ENCODE assay signal across 18 cellular contexts in genomic region chr7:111175908-111176307, GRCh38.
DNase-seq lines count a peak whose midpoint lies in the region; ATAC-seq, FAIRE-seq and TF ChIP-seq lines count a peak whose summit lies in the region.
"Had no signal": no experiment of that assay in that cellular context is flagged by ENCODE, and none has a peak within 500 bp of the region (broad histone marks: within the 10 kb centered on the region; RNA-seq: fewer than 3 reads in every experiment).

No MANE protein-coding gene starts in this region.

- TF ChIP-seq EP300 in transverse colon (IDR thresholded peaks at IDR 0.05; ENCODE audit: low read depth): no peak

- H3K9me3 ChIP-seq in CD4-positive, CD25-positive, alpha-beta regulatory T cell (ENCODE audit: control insufficient read depth in 2 of 2, low read length in 2 of 2): no peaks in the 10 kb centered on the region
- H3K9me3 ChIP-seq in transverse colon: no peaks in the 10 kb centered on the region
- H3K9me3 ChIP-seq: A549, BE2C had no signal

- intact Hi-C loops in transverse colon (cut with DNase I; ENCODE audit: low total_unique reads): no loop called here

- peak; percentile 38 for FAIRE-seq in D721Med (lab: Jason Lieb, UNC)
- FAIRE-seq: A549, GM12878, GM18507, HepG2, HTR-8/SVneo had no signal

- no peak overlapping the region for H3K27ac Mint-ChIP-seq in CD4-positive, CD25-positive, alpha-beta regulatory T cell
- H3K27ac Mint-ChIP-seq: CD8-positive, alpha-beta T cell had no signal

- H3K36me3 ChIP-seq in CD4-positive, CD25-positive, alpha-beta regulatory T cell (ENCODE audit: control insufficient read depth, insufficient read depth, low read length): no peaks in the 10 kb centered on the region
- H3K36me3 ChIP-seq in transverse colon: no peaks in the 10 kb centered on the region
- H3K36me3 ChIP-seq: BE2C had no signal

- peaks cover 0 to 3% (median 0%) of the 10 kb centered on the region in 7 donors for H3K9me3 Mint-ChIP-seq in CD4-positive, CD25-positive, alpha-beta regulatory T cell
- H3K9me3 Mint-ChIP-seq: CD8-positive, alpha-beta T cell had no signal

- 75 to 92% methylated on average over 1 of the region's 1 CpG for WGBS in transverse colon (ENCODE audit: low coverage in 1 of 2), 2 donors

- peaks cover 3% of the 10 kb centered on the region for H3K36me3 Mint-ChIP-seq in CD4-positive, CD25-positive, alpha-beta regulatory T cell

- no peak overlapping the region for H3K4me3 ChIP-seq in CD4-positive, CD25-positive, alpha-beta regulatory T cell (ENCODE audit: low read depth, low read length)
- H3K4me3 ChIP-seq in Jurkat, Clone E6-1 (ENCODE audit: low read length): no peak overlapping the region
- H3K4me3 ChIP-seq in transverse colon: no peak overlapping the region
- H3K4me3 ChIP-seq: A549, GM12878 had no signal

- peak in 2 of 3 donors; percentile 2 to 45 for DNase-seq in CD4-positive, CD25-positive, alpha-beta regulatory T cell
- no peak for DNase-seq in D721Med (ENCODE audit: insufficient read length, low spot score)
- peak; percentile 9 for DNase-seq in Jurkat, Clone E6-1 (ENCODE audit: low read depth, low spot score)
- DNase-seq in SK-N-DZ (ENCODE audit: low spot score): peak; percentile 20
- no peak for DNase-seq in hippocampal formation (lab: John Stamatoyannopoulos, UW)
- DNase-seq in ecto neural progenitor cell (ENCODE audit: low spot score): no peak
- no peak for DNase-seq in transverse colon
- DNase-seq: BE2C; CD8-positive, alpha-beta T cell; COR-L47; HCEC 1CT had no signal

- no peaks in the 10 kb centered on the region for H3K27me3 ChIP-seq in CD4-positive, CD25-positive, alpha-beta regulatory T cell (ENCODE audit: control insufficient read depth, insufficient read depth, low read length)
- no peaks in the 10 kb centered on the region for H3K27me3 ChIP-seq in transverse colon
- H3K27me3 ChIP-seq: BE2C had no signal

- peaks cover 5 to 14% (median 11%) of the 10 kb centered on the region in 4 donors for H3K4me1 Mint-ChIP-seq in CD4-positive, CD25-positive, alpha-beta regulatory T cell

- no peak overlapping the region for H3K4me3 Mint-ChIP-seq in CD4-positive, CD25-positive, alpha-beta regulatory T cell
- H3K4me3 Mint-ChIP-seq: CD8-positive, alpha-beta T cell had no signal

- H3K4me1 ChIP-seq in CD4-positive, CD25-positive, alpha-beta regulatory T cell (ENCODE audit: control insufficient read depth, insufficient read depth, low read length, poor library complexity, severe bottlenecking): no peaks in the 10 kb centered on the region
- H3K4me1 ChIP-seq in transverse colon: no peaks in the 10 kb centered on the region
- H3K4me1 ChIP-seq: A549 had no signal

- TF ChIP-seq CTCF in D721Med (IDR thresholded peaks at IDR 0.05; ENCODE audit: insufficient read depth, missing control alignments) (no peak), transverse colon (IDR thresholded peaks at IDR 0.05) (no peak)

- no peak for ATAC-seq in CD4-positive, CD25-positive, alpha-beta regulatory T cell (ENCODE audit: low read depth in 2 of 2)
- ATAC-seq in GM21723 (IDR thresholded peaks at IDR 0.05; ENCODE audit: unreplicated experiment): no peak
- ATAC-seq: A549; CD8-positive, alpha-beta T cell; GM12878; HepG2 had no signal

- no peak overlapping the region for H3K27ac ChIP-seq in CD4-positive, CD25-positive, alpha-beta regulatory T cell (ENCODE audit: insufficient read depth, low read length, poor library complexity, severe bottlenecking)
- H3K27ac ChIP-seq in transverse colon: no peak overlapping the region
- H3K27ac ChIP-seq: A549, C4-2B had no signal

- in situ Hi-C loops in transverse colon (cut with MboI; ENCODE audit: low pct_ligation_motif_present in 1 of 4, low pct_unique_long_range_greater_than_20kb in 1 of 4, low sequenced_read_pairs in 3 of 4): no loop called here

- no peak for TF ChIP-seq POLR2A in transverse colon (IDR thresholded peaks at IDR 0.05)

- H3K27me3 Mint-ChIP-seq in CD4-positive, CD25-positive, alpha-beta regulatory T cell: no peaks in the 10 kb centered on the region

Comparison
In these comparisons a context has a peak if more than half of its experiments do, and no peak if none do; other contexts are left out.
1. DNase-seq: peak in CD4-positive, CD25-positive, alpha-beta regulatory T cell (2 of 3), Jurkat, Clone E6-1 (single experiment) and SK-N-DZ (single experiment); none in D721Med (single experiment), hippocampal formation (0 of 2), ecto neural progenitor cell (single experiment) and transverse colon (single experiment).